Comparison of ENCODE assay signal across 8 cellular contexts in the genomic region with DNA sequence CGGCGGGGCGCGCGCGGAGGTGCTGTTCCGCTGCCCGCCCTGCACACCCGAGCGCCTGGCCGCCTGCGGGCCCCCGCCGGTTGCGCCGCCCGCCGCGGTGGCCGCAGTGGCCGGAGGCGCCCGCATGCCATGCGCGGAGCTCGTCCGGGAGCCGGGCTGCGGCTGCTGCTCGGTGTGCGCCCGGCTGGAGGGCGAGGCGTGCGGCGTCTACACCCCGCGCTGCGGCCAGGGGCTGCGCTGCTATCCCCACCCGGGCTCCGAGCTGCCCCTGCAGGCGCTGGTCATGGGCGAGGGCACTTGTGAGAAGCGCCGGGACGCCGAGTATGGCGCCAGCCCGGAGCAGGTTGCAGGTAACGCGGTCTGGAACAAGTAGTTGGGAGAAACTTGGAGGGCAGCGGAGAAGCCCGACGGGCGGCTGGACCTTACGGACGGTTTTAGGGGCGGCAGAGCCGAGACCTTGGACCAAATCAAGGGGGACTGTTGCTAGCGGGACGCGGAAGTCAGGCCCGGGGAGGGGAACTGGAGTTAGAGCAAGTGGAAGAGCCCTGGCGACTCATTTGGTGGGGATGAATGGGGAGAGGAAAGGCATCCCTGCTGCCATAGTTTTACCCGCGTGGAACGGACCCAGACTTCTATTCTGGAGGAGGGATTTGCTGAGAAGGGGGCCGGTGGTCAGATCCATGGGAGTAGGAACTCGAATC. TPM values are rescaled to one million over a fixed set of nuclear protein-coding genes. Genes with fewer than 3 reads are reported as not detected.
A peak's percentile ranks its signal among the peaks of the same experiment; 100 is the strongest.
DNase-seq lines count a peak whose midpoint lies in the region; TF ChIP-seq lines count a peak whose summit lies in the region.

No MANE protein-coding gene starts in this region.

- H3K36me3 ChIP-seq in NT2/D1 (ENCODE audit: insufficient read depth, insufficient read length, low read length) (peaks cover 12% of the 10 kb centered on the region), endodermal cell (ENCODE audit: control insufficient read depth, insufficient read depth, low read length) (no peaks in the 10 kb centered on the region)

- no peaks in the 10 kb centered on the region for H3K9me3 ChIP-seq in NT2/D1 (ENCODE audit: insufficient read depth, low read length)
- H3K9me3 ChIP-seq in endodermal cell (ENCODE audit: control insufficient read depth, low read length): no peaks in the 10 kb centered on the region

- peaks cover 16% of the 10 kb centered on the region for H3K4me1 ChIP-seq in NT2/D1 (ENCODE audit: insufficient read depth, insufficient read length)
- H3K4me1 ChIP-seq in endodermal cell (ENCODE audit: control insufficient read depth, insufficient read depth, low read length): peaks cover 12% of the 10 kb centered on the region

- peak overlapping the region; percentile 4 for H3K27ac ChIP-seq in endodermal cell (ENCODE audit: low read depth, low read length)

- H3K4me3 ChIP-seq in NT2/D1 (ENCODE audit: insufficient read length, low read depth): peak overlapping the region; percentile 79
- H3K4me3 ChIP-seq in endodermal cell (ENCODE audit: low read length): peak overlapping the region; percentile 91

- WGBS in endodermal cell (ENCODE audit: insufficient coverage in 1 of 2, insufficient read length in 1 of 2), 2 experiments: 0% methylated on average over 32 to 70 of the region's 70 CpGs

- peaks cover 46% of the 10 kb centered on the region for H3K4me1 Mint-ChIP-seq in endodermal cell
- peaks cover 44% of the 10 kb centered on the region for H3K4me1 Mint-ChIP-seq in nephron

- H3K27ac Mint-ChIP-seq in endodermal cell (no peak overlapping the region), nephron (peak overlapping the region; percentile 95)

- TF ChIP-seq CTCF in endodermal cell (conservative IDR thresholded peaks at IDR 0.05): no peak
- no peak for TF ChIP-seq CTCF in nephron (IDR thresholded peaks at IDR 0.05; ENCODE audit: unreplicated experiment in 3 of 3)

- peak; percentile 35 for DNase-seq in NCI-H1092 treated with DMSO at 0.1 percent for 48 hours (lab: John Stamatoyannopoulos, UW)
- no peak for DNase-seq in NCI-H1092 (lab: John Stamatoyannopoulos, UW)
- DNase-seq in NT2/D1 (ENCODE audit: low read depth, low spot score): no peak
- DNase-seq in endodermal cell: peak; percentile 84
- DNase-seq in epidermal melanocyte (ENCODE audit: insufficient read length, low spot score): no peak
- no peak for DNase-seq in hepatic stellate cell (ENCODE audit: low spot score)
- no peak for DNase-seq in stimulated activated CD4-positive, alpha-beta T cell treated with anti-CD3 and anti-CD28 coated beads, Interleukin-4, amount 100 ng/mL, for 24 hours

- H3K27me3 ChIP-seq in NT2/D1 (ENCODE audit: insufficient read depth, insufficient read length): peaks cover 12% of the 10 kb centered on the region
- peaks cover 7% of the 10 kb centered on the region for H3K27me3 ChIP-seq in endodermal cell (ENCODE audit: control insufficient read depth, insufficient read depth, low read length, poor library complexity, severe bottlenecking)

- H3K9ac ChIP-seq in NT2/D1 (ENCODE audit: insufficient read length, low read depth) (peak overlapping the region; percentile 93), endodermal cell (ENCODE audit: extremely low read depth, low read length, poor library complexity, severe bottlenecking) (peak overlapping the region; percentile 57)

- H3K4me3 Mint-ChIP-seq in endodermal cell: peak overlapping the region; percentile 89
- H3K4me3 Mint-ChIP-seq in nephron: peak overlapping the region; percentile 98 to 99 (median 98)

- H3K36me3 Mint-ChIP-seq in endodermal cell (ENCODE audit: low read depth): no peaks in the 10 kb centered on the region
- H3K36me3 Mint-ChIP-seq in nephron (ENCODE audit: low read depth): peaks cover 8% of the 10 kb centered on the region

- no peaks in the 10 kb centered on the region for H3K9me3 Mint-ChIP-seq in endodermal cell
- H3K9me3 Mint-ChIP-seq in nephron: no peaks in the 10 kb centered on the region

- peaks cover 49% of the 10 kb centered on the region for H3K27me3 Mint-ChIP-seq in endodermal cell (ENCODE audit: insufficient read depth)
- peaks cover 12% of the 10 kb centered on the region for H3K27me3 Mint-ChIP-seq in nephron (ENCODE audit: low read depth)

RNA-seq across cellular contexts. Expression of a gene that starts 0.5 kb away (rescaled TPM):
- total RNA-seq in endodermal cell: 100 to 1,000 TPM in 1 of 2 donors, 10 to 100 TPM in 1; 80.8 to 313 TPM
- 698 TPM for polyA plus RNA-seq in endodermal cell (2013, experiment 1 of 2)
- 702 TPM for polyA plus RNA-seq in endodermal cell (2013, experiment 2 of 2)

Comparison
In these comparisons a context has a peak if more than half of its experiments do, and no peak if none do; other contexts are left out.
1. DNase-seq: peak in NCI-H1092 treated with DMSO at 0.1 percent for 48 hours (single experiment) and endodermal cell (single experiment); none in NCI-H1092 (single experiment), NT2/D1 (single experiment), epidermal melanocyte (single experiment), hepatic stellate cell (single experiment) and stimulated activated CD4-positive, alpha-beta T cell treated with anti-CD3 and anti-CD28 coated beads, Interleukin-4, amount 100 ng/mL, for 24 hours (single experiment).